8 cellular contexts compared by ENCODE assay signal in genomic region chr7:42931447-42931833, GRCh38.
A peak's percentile ranks its signal among the peaks of the same experiment; 100 is the strongest.
DNase-seq lines count a peak whose midpoint lies in the region; TF ChIP-seq lines count a peak whose summit lies in the region.

No MANE protein-coding gene starts in this region.

- H3K36me3 Mint-ChIP-seq in nephron (ENCODE audit: low read depth) = peaks cover 18% of the 10 kb centered on the region

- H4K20me1 ChIP-seq in MM.1S (ENCODE audit: insufficient read depth, low read length) = peaks cover 29% of the 10 kb centered on the region

- peaks cover 46% of the 10 kb centered on the region for H3K4me1 Mint-ChIP-seq in nephron

- peak overlapping the region; percentile 75 for H3K27ac ChIP-seq in MM.1S (ENCODE audit: low read length)
- peak overlapping the region; percentile 83 to 88 for H3K27ac ChIP-seq in coronary artery

- no peaks in the 10 kb centered on the region for H3K9me3 ChIP-seq in MM.1S (replicated peaks; ENCODE audit: insufficient read depth, low read length)

- H3K79me2 ChIP-seq in MM.1S (ENCODE audit: low read length) = peaks cover 92% of the 10 kb centered on the region

- H3K27ac Mint-ChIP-seq in nephron = peak overlapping the region; percentile 91 to 97 (median 94)

- H3K9me3 Mint-ChIP-seq in nephron = no peaks in the 10 kb centered on the region

- H3K4me3 ChIP-seq in MM.1S (ENCODE audit: low read length) = peak overlapping the region; percentile 85
- H3K4me3 ChIP-seq in coronary artery = peak overlapping the region; percentile 94

- H3K9ac ChIP-seq in MM.1S (ENCODE audit: low read length) = peak overlapping the region; percentile 86

- H3K4me3 Mint-ChIP-seq in nephron = peak overlapping the region; percentile 94 to 99 (median 97)

- peaks cover 46% of the 10 kb centered on the region for H3K4me1 ChIP-seq in MM.1S (ENCODE audit: low read length)

- no peaks in the 10 kb centered on the region for H3K27me3 Mint-ChIP-seq in nephron (ENCODE audit: low read depth)

- H3K36me3 ChIP-seq in MM.1S (replicated peaks; ENCODE audit: insufficient read depth, low read length) = 0 out of 2 replicates have a peak, but pooled peaks cover 5% of the 10 kb centered on the region

- H3F3A ChIP-seq in MM.1S (ENCODE audit: insufficient read depth, low read length) = peaks cover 14% of the 10 kb centered on the region

- TF ChIP-seq CTCF in MM.1S (IDR thresholded peaks at IDR 0.05; ENCODE audit: low read length) = no peak
- no peak for TF ChIP-seq CTCF in coronary artery (IDR thresholded peaks at IDR 0.05)
- TF ChIP-seq CTCF in nephron (IDR thresholded peaks at IDR 0.05; ENCODE audit: unreplicated experiment in 3 of 3) = no peak

- DNase-seq in CD1c-positive myeloid dendritic cell (ENCODE audit: extremely low spot score) = peak; percentile 37
- peak; percentile 72 for DNase-seq in MM.1S
- DNase-seq in coronary artery (ENCODE audit: low spot score) = no peak
- DNase-seq in NCI-H748 (lab: John Stamatoyannopoulos, UW; ENCODE audit: unreplicated experiment) = no peak
- no peak for DNase-seq in activated gamma-delta T cell (lab: John Stamatoyannopoulos, UW)
- no peak for DNase-seq in NCI-H2227 (lab: John Stamatoyannopoulos, UW; ENCODE audit: unreplicated experiment)
- no peak for DNase-seq in NCI-H1105 (lab: John Stamatoyannopoulos, UW)

- 0 out of 2 replicates have a peak overlapping the region, but pooled peaks have one; percentile 18 for H2AFZ ChIP-seq in MM.1S (ENCODE audit: low read length)

- no peaks in the 10 kb centered on the region for H3K9me2 ChIP-seq in MM.1S (replicated peaks; ENCODE audit: insufficient read depth, low read length)

- peak overlapping the region; percentile 74; the same call in 1 of the 2 replicates for H3K4me2 ChIP-seq in MM.1S (ENCODE audit: low read depth, low read length)

- H3K27me3 ChIP-seq in MM.1S (replicated peaks; ENCODE audit: insufficient read depth, low read length) = no peaks in the 10 kb centered on the region

Comparison
In these comparisons a context has a peak if more than half of its experiments do, and no peak if none do; other contexts are left out.
1. DNase-seq: peak in CD1c-positive myeloid dendritic cell (single experiment) and MM.1S (single experiment); none in coronary artery (single experiment), NCI-H748 (single experiment), activated gamma-delta T cell (single experiment), NCI-H2227 (single experiment) and NCI-H1105 (single experiment).